ENCODE assay signal across 6 cellular contexts in genomic region chr1:232380131-232380530, GRCh38.
"Had no signal": no experiment of that assay in that cellular context is flagged by ENCODE, and none has a peak within 500 bp of the region (broad histone marks: within the 10 kb centered on the region; RNA-seq: fewer than 3 reads in every experiment).

No MANE protein-coding gene starts in this region.

- H3K4me1 Mint-ChIP-seq: IgD-negative memory B cell had no signal

- H3K36me3 Mint-ChIP-seq: IgD-negative memory B cell had no signal

- H2AFZ ChIP-seq: GM23338 had no signal

- DNase-seq: H7, HCEC 1CT, KBM-7 had no signal

- H3K4me3 Mint-ChIP-seq: GM23338, IgD-negative memory B cell had no signal

- FAIRE-seq: HTR-8/SVneo had no signal

- ATAC-seq: GM23338 had no signal

- H3K4me2 ChIP-seq: GM23338 had no signal

- H3K27ac Mint-ChIP-seq: GM23338, IgD-negative memory B cell had no signal

- H3K9me3 Mint-ChIP-seq: GM23338 had no signal

- H3K4me3 ChIP-seq: GM23338 had no signal

- H3K27me3 Mint-ChIP-seq: IgD-negative memory B cell had no signal
